ENCODE assay signal across 8 cellular contexts in the genomic region with DNA sequence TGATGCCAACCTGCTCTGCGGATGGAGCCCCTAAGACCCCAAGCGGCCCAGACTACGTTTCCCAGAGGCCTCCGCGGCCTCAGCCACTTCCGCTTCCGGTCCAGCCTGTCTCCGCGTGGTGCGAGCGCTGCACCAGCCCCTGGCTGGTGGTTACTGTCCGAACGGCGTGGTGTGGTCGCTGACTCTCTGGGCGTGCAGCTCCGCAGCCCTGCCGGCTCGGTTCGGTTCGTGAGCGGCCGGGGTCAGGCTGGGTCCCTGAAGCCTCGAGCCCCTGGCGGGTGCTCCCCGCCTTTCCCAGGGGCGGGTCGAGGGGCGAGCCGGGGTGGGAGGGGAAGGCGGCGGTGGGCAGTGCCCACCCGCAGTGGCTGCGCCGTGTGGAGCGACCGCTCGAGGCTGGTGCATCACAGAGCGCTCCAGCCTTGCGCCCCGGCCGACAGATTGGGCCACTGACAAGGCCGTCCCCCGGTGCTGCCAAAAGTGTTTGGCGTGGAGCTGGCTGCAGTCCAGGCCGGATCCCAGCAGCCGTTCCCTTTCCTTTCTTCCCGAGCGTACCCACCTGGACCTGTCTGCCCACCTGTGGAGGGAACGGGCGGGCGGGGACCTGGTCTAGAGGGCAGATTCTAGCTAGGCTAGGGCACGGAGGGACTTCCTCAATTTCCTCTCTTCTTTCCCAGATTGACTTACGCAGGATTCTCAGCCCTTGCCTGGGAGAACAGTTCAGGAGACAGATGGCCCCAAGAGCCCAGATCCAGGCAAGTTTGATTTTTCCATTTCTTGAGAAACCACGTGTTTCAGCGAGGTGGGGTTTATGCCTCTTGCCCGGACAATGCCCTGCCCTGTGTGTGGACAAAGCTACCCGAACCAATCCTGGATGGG. TPM values are rescaled to one million over a fixed set of nuclear protein-coding genes. Genes with fewer than 3 reads are reported as not detected.
DNase-seq lines count a peak whose midpoint lies in the region; ATAC-seq and TF ChIP-seq lines count a peak whose summit lies in the region.

A gene (plus strand): TSS at position 116 of the 876 bp plus-strand sequence. CDS start 613 bp downstream, at position 729.

- peak within 1 kb of the TSS; percentile 89 for H3K4me3 Mint-ChIP-seq in neural crest cell

- peak within 1 kb of the TSS; percentile 70 to 83 for H3K4me3 ChIP-seq in stomach smooth muscle (ENCODE audit: low read length in 2 of 2)

- no peak within 1 kb of the TSS for H3K27ac ChIP-seq in stomach smooth muscle (ENCODE audit: low read length)

- H3K36me3 ChIP-seq in stomach smooth muscle (ENCODE audit: control insufficient read depth in 2 of 2, insufficient read depth in 2 of 2, low read length in 2 of 2): peaks cover 0 to 6% of the 10 kb centered on the region in 2 donors

- no peak for TF ChIP-seq CTCF in neural crest cell (conservative IDR thresholded peaks at IDR 0.05)

- DNase-seq in DMS114 treated with DMSO at 0.1 percent for 48 hours (lab: John Stamatoyannopoulos, UW; ENCODE audit: unreplicated experiment) (peak; percentile 80), HUDEP-2 (lab: John Stamatoyannopoulos, UW; ENCODE audit: unreplicated experiment in 76 of 76) (peak in 65 of 76 experiments; percentile 5 to 71 (median 44)), activated gamma-delta T cell treated with Interleukin-2 at 50 U/mL for 16 hours (peak; percentile 53), foreskin melanocyte (peak; percentile 50), neural crest cell (ENCODE audit: low read depth, low spot score) (peak; percentile 71)

- peak; percentile 99 for ATAC-seq in GM21390 (IDR thresholded peaks at IDR 0.05; ENCODE audit: unreplicated experiment)

- peaks cover 20% of the 10 kb centered on the region for H3K27me3 Mint-ChIP-seq in neural crest cell (ENCODE audit: low read depth)

- peak within 1 kb of the TSS; percentile 47 for H3K27ac Mint-ChIP-seq in neural crest cell (ENCODE audit: unreplicated experiment)

- no peaks in the 10 kb centered on the region for H3K27me3 ChIP-seq in stomach smooth muscle (ENCODE audit: control insufficient read depth in 1 of 2, insufficient read depth in 2 of 2, low read length in 2 of 2)

- TF ChIP-seq POLR2A in Raji (IDR thresholded peaks at IDR 0.05; ENCODE audit: insufficient read depth, low read depth, low read length): peak; percentile 94

- peak within 1 kb of the TSS; percentile 60 to 80 for H3K9ac ChIP-seq in stomach smooth muscle (ENCODE audit: low read length in 2 of 2)

- peaks cover 6% of the 10 kb centered on the region for H3K4me1 ChIP-seq in stomach smooth muscle (ENCODE audit: control insufficient read depth, insufficient read depth, low read length)

- H3K4me1 Mint-ChIP-seq in neural crest cell: peaks cover 15% of the 10 kb centered on the region

- no peaks in the 10 kb centered on the region for H3K9me3 ChIP-seq in stomach smooth muscle (ENCODE audit: control insufficient read depth in 2 of 2, low read length in 2 of 2)

- peaks cover 25% of the 10 kb centered on the region for H3K36me3 Mint-ChIP-seq in neural crest cell (ENCODE audit: low read depth)

- peaks cover 8% of the 10 kb centered on the region for H3K9me3 Mint-ChIP-seq in neural crest cell

RNA-seq across cellular contexts. Expression of the gene that starts here (rescaled TPM):
- total RNA-seq in neural crest cell: 8.2 and 8.4 TPM in 2 replicates
